ENCODE assay signal across 20 cellular contexts in the genomic region with DNA sequence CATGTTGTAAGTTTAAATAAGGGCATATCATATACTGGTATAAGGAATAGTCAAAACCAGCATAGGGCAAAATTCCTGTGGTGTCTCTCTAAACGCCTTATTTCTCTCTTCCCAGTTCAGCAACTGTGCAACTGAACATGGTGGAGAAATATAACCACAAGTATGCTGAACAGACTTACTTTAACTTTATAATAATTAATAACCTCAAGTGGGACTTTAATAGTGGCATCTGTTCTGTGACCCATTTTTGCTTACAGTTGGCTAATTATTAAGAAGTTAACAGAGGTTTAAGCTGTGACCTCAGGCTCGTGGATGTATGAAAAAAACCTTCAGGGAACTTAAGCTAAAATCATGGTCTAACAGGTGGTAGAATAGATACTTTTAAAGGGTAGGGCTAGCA.
"Had no signal": no experiment of that assay in that cellular context is flagged by ENCODE, and none has a peak within 500 bp of the region (broad histone marks: within the 10 kb centered on the region; RNA-seq: fewer than 3 reads in every experiment).

No MANE protein-coding gene starts in this region.

- DNase-seq: activated CD4-positive, alpha-beta memory T cell treated with anti-CD3 and anti-CD28 coated beads, Interleukin-2, amount 10 ng/mL, durations not matched to agents 7 days and 5 days; activated CD4-positive, alpha-beta T cell treated with anti-CD3 and anti-CD28 coated beads for 4 hours; activated CD8-positive, alpha-beta memory T cell treated with anti-CD3 and anti-CD28 coated beads, Interleukin-2, amount 10 ng/mL, durations not matched to agents 7 days and 5 days; amniotic stem cell; body of pancreas; endodermal cell; foreskin melanocyte; head of caudate nucleus; mesendoderm; natural killer cell; ovary; right lobe of liver; stimulated activated CD4-positive, alpha-beta T cell treated with anti-CD3 and anti-CD28 coated beads, Interleukin-4, amount 100 ng/mL, for 4 hours; SW 1271; T-helper 2 cell had no signal

- H3K9me3 ChIP-seq: body of pancreas, ovary, right lobe of liver, thoracic aorta had no signal

- H3K27ac ChIP-seq: body of pancreas, epithelial cell of prostate, ovary, right lobe of liver, thoracic aorta had no signal

- H3K27me3 ChIP-seq: body of pancreas, ovary, right lobe of liver had no signal

- H3K36me3 ChIP-seq: ovary, right lobe of liver, thoracic aorta had no signal

- H3K4me1 ChIP-seq: body of pancreas, right lobe of liver had no signal

- H3K4me2 ChIP-seq: smooth muscle cell had no signal

- H3K4me3 ChIP-seq: body of pancreas, ovary, right lobe of liver, smooth muscle cell, thoracic aorta had no signal

- ATAC-seq: activated CD8-positive, alpha-beta memory T cell treated with anti-CD3 and anti-CD28 coated beads, Interleukin-2, amount 10 ng/mL, durations not matched to agents 7 days and 5 days; body of pancreas; natural killer cell; stimulated activated memory B cell treated with anti-CD40 and anti-IgM and Interleukin-4, amounts not matched to agents 10 μg/mL and 1 μg/mL and 100 μg/mL, for 72 hours; WTC11 had no signal
